In genomic region chr5:40385544-40385943, GRCh38 we compare ENCODE assay signal across 10 cellular contexts.
A peak's percentile ranks its signal among the peaks of the same experiment; 100 is the strongest.
DNase-seq lines count a peak whose midpoint lies in the region; ATAC-seq, FAIRE-seq and TF ChIP-seq lines count a peak whose summit lies in the region.
"Had no signal": no experiment of that assay in that cellular context is flagged by ENCODE, and none has a peak within 500 bp of the region (broad histone marks: within the 10 kb centered on the region; RNA-seq: fewer than 3 reads in every experiment).

No MANE protein-coding gene starts in this region.

- H3K27ac Mint-ChIP-seq in astrocyte (ENCODE audit: unreplicated experiment) = peak overlapping the region; percentile 64
- peak overlapping the region; percentile 75 to 86 for H3K27ac Mint-ChIP-seq in natural killer cell

- no peak overlapping the region for H3K4me3 ChIP-seq in astrocyte (ENCODE audit: insufficient read depth, low read depth, low read length)

- H3K9me3 ChIP-seq in KOPT-K1 (ENCODE audit: insufficient read depth, low read length, poor library complexity, severe bottlenecking) (no peaks in the 10 kb centered on the region), astrocyte (ENCODE audit: insufficient read depth, low read depth, low read length) (no peaks in the 10 kb centered on the region)

- H3K9ac ChIP-seq in astrocyte (ENCODE audit: low read length) = no peak overlapping the region

- no peaks in the 10 kb centered on the region for H3K79me2 ChIP-seq in astrocyte (ENCODE audit: insufficient read depth, low read length)

- H2AFZ ChIP-seq in astrocyte (ENCODE audit: low read depth, low read length) = no peak overlapping the region

- H3K9me3 Mint-ChIP-seq in astrocyte (ENCODE audit: unreplicated experiment) (no peaks in the 10 kb centered on the region), natural killer cell (no peaks in the 10 kb centered on the region)

- no peak for TF ChIP-seq CTCF in astrocyte (IDR thresholded peaks at IDR 0.05; ENCODE audit: insufficient read depth, low read depth, low read length)
- TF ChIP-seq CTCF in natural killer cell (IDR thresholded peaks at IDR 0.05) = no peak

- H3K27ac ChIP-seq in KOPT-K1 (ENCODE audit: low read depth, low read length, poor library complexity, severe bottlenecking) (peak overlapping the region; percentile 62), astrocyte (ENCODE audit: low read depth, low read length) (peak overlapping the region; percentile 20)
- H3K27ac ChIP-seq: VCaP had no signal

- H4K20me1 ChIP-seq in astrocyte (ENCODE audit: insufficient read depth, low read length) = no peaks in the 10 kb centered on the region

- H3K4me1 ChIP-seq in astrocyte (ENCODE audit: insufficient read depth, low read length) = peaks cover 12% of the 10 kb centered on the region

- peak; percentile 1 for ATAC-seq in GM18498 (IDR thresholded peaks at IDR 0.05; ENCODE audit: unreplicated experiment)
- no peak for ATAC-seq in natural killer cell
- no peak for ATAC-seq in HG03378 (IDR thresholded peaks at IDR 0.05; ENCODE audit: unreplicated experiment)

- no peaks in the 10 kb centered on the region for H3K36me3 ChIP-seq in KOPT-K1 (ENCODE audit: insufficient read depth, low read length)
- H3K36me3 ChIP-seq in astrocyte (ENCODE audit: insufficient read depth, low read length) = no peaks in the 10 kb centered on the region

- H3K4me1 Mint-ChIP-seq in astrocyte (ENCODE audit: low read depth, unreplicated experiment) (peaks cover 57% of the 10 kb centered on the region), natural killer cell (peaks cover 69 to 70% of the 10 kb centered on the region in 2 donors)

- peak overlapping the region; percentile 28 for H3K4me2 ChIP-seq in astrocyte (ENCODE audit: low read length)

- no peaks in the 10 kb centered on the region for H3K27me3 ChIP-seq in astrocyte (ENCODE audit: insufficient read depth, low read length)

- peak; percentile 22 for DNase-seq in astrocyte (ENCODE audit: low read depth)
- DNase-seq in natural killer cell = no peak
- DNase-seq in OCI-M1 (lab: John Stamatoyannopoulos, UW) = no peak
- no peak for DNase-seq in NCI-H748 (lab: John Stamatoyannopoulos, UW; ENCODE audit: unreplicated experiment)
- DNase-seq: NCI-H1436 treated with DMSO at 0.1 percent for 48 hours had no signal

- intact Hi-C loops in natural killer cell (cut with micrococcal nuclease) = loop anchor here (5.0 kb wide), 1 partner anchor 297 kb away; no protein-coding TSS in a partner anchor

- FAIRE-seq in astrocyte (lab: Jason Lieb, UNC) = no peak
- FAIRE-seq: colon had no signal

- H3K4me3 Mint-ChIP-seq in astrocyte (ENCODE audit: unreplicated experiment) (no peak overlapping the region), natural killer cell (peak overlapping the region; percentile 61)

- H3K27me3 Mint-ChIP-seq in astrocyte (ENCODE audit: low read depth, unreplicated experiment) = no peaks in the 10 kb centered on the region
- H3K27me3 Mint-ChIP-seq in natural killer cell (ENCODE audit: low read depth in 2 of 2) = no peaks in the 10 kb centered on the region

- no peaks in the 10 kb centered on the region for H3K36me3 Mint-ChIP-seq in astrocyte (ENCODE audit: low read depth, unreplicated experiment)
- no peaks in the 10 kb centered on the region for H3K36me3 Mint-ChIP-seq in natural killer cell
